Comparison of ENCODE assay signal across 24 cellular contexts in the genomic region with DNA sequence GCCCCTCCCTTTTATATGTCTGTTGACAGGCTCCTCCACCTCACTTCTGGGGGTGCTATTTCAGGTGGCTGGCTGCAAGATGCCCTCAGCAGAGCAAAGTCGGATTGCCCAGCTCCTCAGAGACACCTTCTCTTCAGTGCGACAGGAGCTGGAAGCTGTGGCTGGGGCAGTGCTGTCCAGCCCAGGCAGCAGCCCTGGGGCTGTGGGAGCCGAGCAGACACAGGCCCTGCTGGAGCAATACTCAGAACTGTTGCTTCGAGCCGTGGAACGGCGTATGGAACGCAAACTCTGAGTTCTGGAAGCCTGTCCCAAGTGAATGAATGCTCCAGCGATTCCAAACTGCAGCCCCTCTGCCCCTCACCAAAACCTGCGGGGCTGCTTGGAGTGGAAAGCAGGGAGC.
"Had no signal": no experiment of that assay in that cellular context is flagged by ENCODE, and none has a peak within 500 bp of the region (broad histone marks: within the 10 kb centered on the region; RNA-seq: fewer than 3 reads in every experiment).

No MANE protein-coding gene starts in this region.

- ATAC-seq: HepG2, Panc1, PC-3 had no signal

- H3K4me2 ChIP-seq: SK-N-SH had no signal

- DNase-seq: IMR-90, Karpas-422, KG1, MG63, NCI-H1092, NCI-H1105 treated with DMSO at 0.1 percent for 48 hours, NCI-H1417 treated with DMSO at 0.1 percent for 48 hours, NCI-H146, NCI-H1694 treated with DMSO at 0.1 percent for 48 hours, NCI-H1930, NCI-H2081, NCI-H2107, NCI-H226, NCI-H446, NCI-H510A, NCI-H524 treated with DMSO at 0.1 percent for 48 hours, NCI-H69, NCI-H774, PC-3, SHP77, SK-N-SH, SW 1271 had no signal

- H3K4me3 ChIP-seq: MG63 had no signal

- H3K9me3 ChIP-seq: MG63, SK-N-SH had no signal

- H3K36me3 ChIP-seq: MG63 had no signal

- FAIRE-seq: HepG2 had no signal

- H3K9ac ChIP-seq: SK-N-SH had no signal

- H3K27me3 ChIP-seq: MG63 had no signal
